20 cellular contexts compared by ENCODE assay signal in the genomic region with DNA sequence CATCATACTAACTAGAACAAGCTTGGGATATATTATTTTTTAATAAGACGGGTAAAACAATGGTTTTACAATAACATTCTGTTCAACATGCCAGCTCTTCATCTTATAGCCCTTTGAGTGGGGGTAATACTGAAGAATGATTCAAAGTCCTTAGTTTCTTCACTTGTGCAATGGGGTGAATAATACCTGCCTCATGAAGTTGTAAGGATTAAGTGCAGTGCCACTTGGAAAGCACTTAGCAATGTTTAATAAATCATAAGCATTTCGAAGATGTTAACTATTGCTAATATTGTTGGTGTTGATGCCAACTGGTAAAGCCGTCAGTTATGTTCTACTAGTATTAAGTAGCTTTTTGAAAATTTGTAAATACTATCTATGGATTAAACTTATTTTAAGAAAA.
"Had no signal": no experiment of that assay in that cellular context is flagged by ENCODE, and none has a peak within 500 bp of the region (broad histone marks: within the 10 kb centered on the region; RNA-seq: fewer than 3 reads in every experiment).

No MANE protein-coding gene starts in this region.

- H3K9me3 Mint-ChIP-seq: activated CD4-positive, alpha-beta memory T cell treated with anti-CD3 and anti-CD28 coated beads, Interleukin-2, amount 10 ng/mL, durations not matched to agents 7 days and 5 days; memory B cell; stimulated activated memory B cell treated with anti-CD40 and anti-IgM and Interleukin-4, amounts not matched to agents 10 μg/mL and 1 μg/mL and 100 μg/mL, for 72 hours; T-cell had no signal

- H3K27ac Mint-ChIP-seq: activated CD4-positive, alpha-beta memory T cell treated with anti-CD3 and anti-CD28 coated beads, Interleukin-2, amount 10 ng/mL, durations not matched to agents 7 days and 5 days; activated CD8-positive, alpha-beta memory T cell treated with anti-CD3 and anti-CD28 coated beads, Interleukin-2, amount 10 ng/mL, durations not matched to agents 7 days and 5 days; memory B cell; stimulated activated memory B cell treated with anti-CD40 and anti-IgM and Interleukin-4, amounts not matched to agents 10 μg/mL and 1 μg/mL and 100 μg/mL, for 72 hours; T-cell had no signal

- H3K27me3 ChIP-seq: cardiac muscle cell, heart right ventricle, testis, upper lobe of left lung had no signal

- H3K9me3 ChIP-seq: heart right ventricle, psoas muscle, testis, upper lobe of left lung had no signal

- ATAC-seq: activated CD8-positive, alpha-beta memory T cell treated with anti-CD3 and anti-CD28 coated beads, Interleukin-2, amount 10 ng/mL, durations not matched to agents 7 days and 5 days; heart right ventricle; left ventricle myocardium superior; right cardiac atrium; stimulated activated memory B cell treated with anti-CD40 and anti-IgM and Interleukin-4, amounts not matched to agents 10 μg/mL and 1 μg/mL and 100 μg/mL, for 72 hours; T-cell had no signal

- H3K27me3 Mint-ChIP-seq: activated CD4-positive, alpha-beta memory T cell treated with anti-CD3 and anti-CD28 coated beads, Interleukin-2, amount 10 ng/mL, durations not matched to agents 7 days and 5 days; activated CD8-positive, alpha-beta memory T cell treated with anti-CD3 and anti-CD28 coated beads, Interleukin-2, amount 10 ng/mL, durations not matched to agents 7 days and 5 days; memory B cell; stimulated activated memory B cell treated with anti-CD40 and anti-IgM and Interleukin-4, amounts not matched to agents 10 μg/mL and 1 μg/mL and 100 μg/mL, for 72 hours; T-cell had no signal

- FAIRE-seq: astrocyte had no signal

- DNase-seq: activated CD4-positive, alpha-beta memory T cell treated with anti-CD3 and anti-CD28 coated beads, Interleukin-2, amount 10 ng/mL, durations not matched to agents 7 days and 5 days; activated CD4-positive, alpha-beta T cell treated with anti-CD3 and anti-CD28 coated beads for 48 hours; activated CD4-positive, CD25-positive, alpha-beta regulatory T cell; activated CD8-positive, alpha-beta memory T cell treated with anti-CD3 and anti-CD28 coated beads, Interleukin-2, amount 10 ng/mL, durations not matched to agents 7 days and 5 days; activated naive CD4-positive, alpha-beta T cell treated with Interleukin-2 at 50 U/mL for 16 hours; dermis blood vessel endothelial cell; erythroblast; heart right ventricle; left ventricle myocardium superior; occipital lobe; psoas muscle; right cardiac atrium; stimulated activated CD4-positive, alpha-beta T cell treated with anti-CD3 and anti-CD28 coated beads, Interleukin-4, amount 100 ng/mL, for 24 hours; T-cell; testis; upper lobe of left lung had no signal

- H3K4me3 Mint-ChIP-seq: activated CD4-positive, alpha-beta memory T cell treated with anti-CD3 and anti-CD28 coated beads, Interleukin-2, amount 10 ng/mL, durations not matched to agents 7 days and 5 days; activated CD8-positive, alpha-beta memory T cell treated with anti-CD3 and anti-CD28 coated beads, Interleukin-2, amount 10 ng/mL, durations not matched to agents 7 days and 5 days; memory B cell; stimulated activated memory B cell treated with anti-CD40 and anti-IgM and Interleukin-4, amounts not matched to agents 10 μg/mL and 1 μg/mL and 100 μg/mL, for 72 hours; T-cell had no signal

- H3K27ac ChIP-seq: cardiac muscle cell, heart right ventricle, psoas muscle, testis, upper lobe of left lung had no signal

- H3K4me3 ChIP-seq: cardiac muscle cell, heart right ventricle, psoas muscle, testis, upper lobe of left lung had no signal
